ENCODE assay signal across 17 cellular contexts in the genomic region with DNA sequence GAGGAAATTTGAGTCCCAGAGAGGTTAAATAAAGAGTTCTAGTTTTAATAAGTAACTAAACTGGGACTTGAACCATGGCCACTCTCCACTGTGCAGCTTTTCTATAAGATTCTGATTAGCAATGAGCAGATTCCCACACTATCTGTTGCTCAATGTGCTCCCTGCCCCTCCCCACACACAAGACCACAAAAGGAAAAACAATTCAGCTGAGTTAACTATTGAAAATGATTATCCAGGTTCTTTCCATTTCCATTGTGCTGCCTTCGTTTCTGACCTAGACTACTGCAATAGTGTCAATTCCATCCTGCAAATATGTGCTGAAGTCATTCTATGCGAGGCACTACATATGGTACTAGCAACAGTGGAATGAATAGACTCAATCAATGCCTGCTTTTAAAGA.
DNase-seq lines count a peak whose midpoint lies in the region; ATAC-seq, FAIRE-seq and TF ChIP-seq lines count a peak whose summit lies in the region.
"Had no signal": no experiment of that assay in that cellular context is flagged by ENCODE, and none has a peak within 500 bp of the region (broad histone marks: within the 10 kb centered on the region; RNA-seq: fewer than 3 reads in every experiment).

No MANE protein-coding gene starts in this region.

- no peaks in the 10 kb centered on the region for H3K27me3 Mint-ChIP-seq in mesothelial cell of epicardium (ENCODE audit: low read depth)
- H3K27me3 Mint-ChIP-seq: IgD-negative memory B cell had no signal

- FAIRE-seq in A549 (lab: Jason Lieb, UNC), result peak; percentile 39
- FAIRE-seq: GM12878 had no signal

- no peak for TF ChIP-seq RAD21 in A549 (conservative IDR thresholded peaks at IDR 0.05 in 1 of 2, IDR thresholded peaks at IDR 0.05 in 1 of 2)

- intact Hi-C loops in Panc1 (cut with micrococcal nuclease; ENCODE audit: unreplicated experiment), result no loop called here

- CTCF ChIA-PET in A549 (lab: Yijun Ruan, JAX), result interaction anchor here (1.4 kb wide), 1 partner anchor 649 kb away, joined by 6 read pairs; no protein-coding TSS in a partner anchor
- CTCF ChIA-PET in Panc1 (lab: Charles Lee), result no interaction called here

- 62% methylated on average over 2 of the region's 2 CpGs for WGBS in A549 (ENCODE audit: missing lambda C conversion rate)

- TF ChIP-seq EP300 in A549 (IDR thresholded peaks at IDR 0.05), result no peak

- H3K27ac ChIP-seq in A549 (peak overlapping the region in 1 of 2 experiments; percentile 57; a peak in 3 of 6 replicates), Panc1 (ENCODE audit: low read length) (peak overlapping the region; percentile 76)
- H3K27ac ChIP-seq: C4-2B had no signal

- H3K36me3 Mint-ChIP-seq in mesothelial cell of epicardium, result peaks cover 21% of the 10 kb centered on the region

- peak overlapping the region; percentile 2; the same call in 2 of the 3 replicates for H3K4me2 ChIP-seq in A549

- in situ Hi-C loops in Panc1 (cut with HindIII; ENCODE audit: low pct_unique_long_range_greater_than_20kb, low sequenced_read_pairs), result no loop called here

- ATAC-seq in A549 (no peak), Panc1 (no peak), HG02759 (IDR thresholded peaks at IDR 0.05; ENCODE audit: unreplicated experiment) (no peak)
- ATAC-seq: GM12878, PC-3 had no signal

- no peak overlapping the region for H3K4me3 Mint-ChIP-seq in mesothelial cell of epicardium
- H3K4me3 Mint-ChIP-seq: IgD-negative memory B cell had no signal

- H3K4me1 ChIP-seq in A549 (peaks cover 71% of the 10 kb centered on the region), Panc1 (ENCODE audit: control insufficient read depth, insufficient read depth, low read length) (peaks cover 60% of the 10 kb centered on the region)

- BruUV-seq in Panc1 (replicated peaks; lab: Mats Ljungman, UMichigan), result no TSS peak

- H3K27ac Mint-ChIP-seq in mesothelial cell of epicardium, result peak overlapping the region; percentile 39
- H3K27ac Mint-ChIP-seq: IgD-negative memory B cell had no signal

- H3K4me3 ChIP-seq in A549, result no peak overlapping the region
- no peak overlapping the region for H3K4me3 ChIP-seq in Panc1 (ENCODE audit: low read depth in 2 of 2, low read length in 2 of 2)
- H3K4me3 ChIP-seq: GM12878 had no signal

- DNase-seq in A549 (ENCODE audit: low read depth in 1 of 2, low spot score in 1 of 2), result no peak
- no peak for DNase-seq in Panc1 (ENCODE audit: low read depth, low spot score)
- peak; percentile 38 for DNase-seq in fibroblast of peridontal ligament (ENCODE audit: extremely low read depth)
- DNase-seq in mesothelial cell of epicardium (ENCODE audit: low spot score in 2 of 2, unreplicated experiment in 2 of 2), result no peak
- DNase-seq in mucosa of gallbladder (ENCODE audit: low spot score), result no peak
- no peak for DNase-seq in NCI-H446 (lab: John Stamatoyannopoulos, UW)
- no peak for DNase-seq in foreskin melanocyte
- DNase-seq: 8988T, H7, NCI-H2107, NCI-H226, NCI-H526 treated with DMSO at 0.1 percent for 48 hours, PC-3 had no signal

- TF ChIP-seq CTCF in A549 (IDR thresholded peaks at IDR 0.05) (no peak), Panc1 (IDR thresholded peaks at IDR 0.05) (no peak), mesothelial cell of epicardium (IDR thresholded peaks at IDR 0.05; ENCODE audit: unreplicated experiment) (no peak)

- H3K4me1 Mint-ChIP-seq in mesothelial cell of epicardium, result peaks cover 36% of the 10 kb centered on the region
- H3K4me1 Mint-ChIP-seq: IgD-negative memory B cell had no signal

- no peaks in the 10 kb centered on the region for H3K9me3 Mint-ChIP-seq in mesothelial cell of epicardium

- peaks cover 28% of the 10 kb centered on the region for H3K36me3 ChIP-seq in Panc1 (ENCODE audit: control insufficient read depth, insufficient read depth, low read length)

- H3K9me3 ChIP-seq in A549, result no peaks in the 10 kb centered on the region
- no peaks in the 10 kb centered on the region for H3K9me3 ChIP-seq in Panc1 (ENCODE audit: control insufficient read depth, insufficient read depth, low read depth, low read length)

- H3K27me3 ChIP-seq in Panc1 (ENCODE audit: control insufficient read depth, insufficient read depth, low read length), result no peaks in the 10 kb centered on the region

- no peak for TF ChIP-seq POLR2A in A549 (IDR thresholded peaks at IDR 0.05; ENCODE audit: low read length)

- POLR2A ChIA-PET in A549 (lab: Yijun Ruan, JAX), result no interaction called here
- POLR2A ChIA-PET in Panc1 (lab: Charles Lee), result no interaction called here

TF ChIP-seq in A549, 52 proteins besides CTCF, POLR2A, EP300 and RAD21:
- TF ChIP-seq ZSCAN20 (CRISPR knock-in tag; IDR thresholded peaks at IDR 0.05) (no peak), TFCP2L1 (CRISPR knock-in tag; IDR thresholded peaks at IDR 0.05) (no peak), CEBPB (IDR thresholded peaks at IDR 0.05) (0 out of 4 replicates have a peak, but pooled peaks of 1 of the 2 experiments have one; percentile 4), CBX2 (IDR thresholded peaks at IDR 0.05; ENCODE audit: borderline replicate concordance, low read depth) (no peak)
